ENCODE assay signal across 8 cellular contexts in the genomic region with DNA sequence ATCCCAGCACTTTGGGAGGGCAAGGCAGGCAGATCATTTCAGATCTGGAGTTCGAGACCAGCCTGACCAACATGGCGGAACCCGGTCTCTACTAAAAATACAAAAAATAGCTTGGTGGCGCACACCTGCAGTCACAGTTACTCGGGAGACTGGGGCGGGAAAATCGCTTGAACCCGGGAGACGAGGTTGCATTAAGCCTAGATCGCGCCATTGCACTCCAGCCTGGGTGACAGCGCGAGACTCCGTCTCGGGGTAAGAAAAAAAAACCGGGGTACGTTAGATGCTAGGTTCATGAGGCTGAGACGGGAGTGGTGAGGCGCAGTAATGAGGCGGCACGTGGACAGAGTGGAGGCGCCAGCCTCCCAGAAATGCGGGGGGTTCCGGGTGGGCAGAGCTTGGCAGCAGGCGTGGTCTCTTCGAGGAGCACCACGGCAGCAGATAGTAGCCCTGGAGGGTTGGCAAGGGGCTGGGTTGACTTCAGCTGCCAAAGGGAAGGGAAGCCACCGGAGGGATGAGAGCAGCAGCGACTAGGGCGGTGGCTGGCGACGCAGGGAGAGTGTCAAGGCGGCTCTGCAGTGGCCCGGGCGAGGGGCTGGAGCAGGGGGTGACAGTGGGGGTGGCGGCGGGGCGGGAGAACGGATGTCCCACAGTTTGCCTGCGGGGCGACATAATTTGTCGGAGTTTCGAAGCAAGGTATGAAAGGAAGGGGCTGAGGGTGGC. TPM values are rescaled to one million over a fixed set of nuclear protein-coding genes. Genes with fewer than 3 reads are reported as not detected.
DNase-seq lines count a peak whose midpoint lies in the region; ATAC-seq and TF ChIP-seq lines count a peak whose summit lies in the region.

No MANE protein-coding gene starts in this region.

- TF ChIP-seq CTCF in kidney epithelial cell (IDR thresholded peaks at IDR 0.05; ENCODE audit: insufficient read depth, low read length, poor library complexity, severe bottlenecking) (no peak), testis (IDR thresholded peaks at IDR 0.05) (no peak)

- H3K36me3 Mint-ChIP-seq in activated naive CD8-positive, alpha-beta T cell treated with anti-CD3 and anti-CD28 coated beads, Interleukin-2, amount 10 ng/mL, durations not matched to agents 7 days and 5 days: peaks cover 13% of the 10 kb centered on the region

- peak overlapping the region; percentile 86 for H3K4me3 ChIP-seq in kidney epithelial cell (ENCODE audit: low read depth, low read length)
- peak overlapping the region; percentile 95 to 98 for H3K4me3 ChIP-seq in testis

- peaks cover 14% of the 10 kb centered on the region for H3K4me1 ChIP-seq in testis

- POLR2A ChIA-PET in activated naive CD8-positive, alpha-beta T cell treated with anti-CD3 and anti-CD28 coated beads, Interleukin-2, amount 10 ng/mL, durations not matched to agents 7 days and 5 days (lab: Charles Lee): interaction anchor here (1.0 to 4.5 kb wide), 6 partner anchors 8 to 32 kb away, joined by 3 to 32 read pairs (median 4); partner anchors contain the start of genes AURKAIP1 and CCNL2

- intact Hi-C loops in testis (cut with DNase I; ENCODE audit: low total_unique reads): no loop called here

- peak; percentile 30 for DNase-seq in activated CD4-positive, alpha-beta T cell treated with anti-CD3 and anti-CD28 coated beads for 48 hours
- no peak for DNase-seq in activated CD4-positive, alpha-beta T cell treated with anti-CD3 and anti-CD28 coated beads for 1 hour
- no peak for DNase-seq in activated naive CD8-positive, alpha-beta T cell treated with anti-CD3 and anti-CD28 coated beads, Interleukin-2, amount 10 ng/mL, durations not matched to agents 7 days and 5 days
- DNase-seq in kidney epithelial cell (ENCODE audit: low read depth): no peak
- DNase-seq in testis: no peak
- no peak for DNase-seq in HuH-7.5 (ENCODE audit: low spot score)

- H3K4me3 Mint-ChIP-seq in activated naive CD8-positive, alpha-beta T cell treated with anti-CD3 and anti-CD28 coated beads, Interleukin-2, amount 10 ng/mL, durations not matched to agents 7 days and 5 days: peak overlapping the region; percentile 93

- peaks cover 23% of the 10 kb centered on the region for H3K4me1 Mint-ChIP-seq in activated naive CD8-positive, alpha-beta T cell treated with anti-CD3 and anti-CD28 coated beads, Interleukin-2, amount 10 ng/mL, durations not matched to agents 7 days and 5 days

- H3K9me3 Mint-ChIP-seq in activated naive CD8-positive, alpha-beta T cell treated with anti-CD3 and anti-CD28 coated beads, Interleukin-2, amount 10 ng/mL, durations not matched to agents 7 days and 5 days: no peaks in the 10 kb centered on the region

- 19 to 31% methylated on average over 42 to 43 of the region's 43 CpGs for WGBS in testis, 2 donors

- H3K36me3 ChIP-seq in kidney epithelial cell (ENCODE audit: control insufficient read depth, insufficient read depth, low read length) (peaks cover 5% of the 10 kb centered on the region), testis (ENCODE audit: low read depth, missing control alignments) (no peaks in the 10 kb centered on the region)

- H3K27ac ChIP-seq in testis: peak overlapping the region; percentile 74 to 86

- no peak for ATAC-seq in activated naive CD8-positive, alpha-beta T cell treated with anti-CD3 and anti-CD28 coated beads, Interleukin-2, amount 10 ng/mL, durations not matched to agents 7 days and 5 days (ENCODE audit: low read depth)
- no peak for ATAC-seq in GM21390 (IDR thresholded peaks at IDR 0.05; ENCODE audit: unreplicated experiment)
- no peak for ATAC-seq in GM18909 (IDR thresholded peaks at IDR 0.05; ENCODE audit: poor library complexity, unreplicated experiment)

- H3K27me3 Mint-ChIP-seq in activated naive CD8-positive, alpha-beta T cell treated with anti-CD3 and anti-CD28 coated beads, Interleukin-2, amount 10 ng/mL, durations not matched to agents 7 days and 5 days: no peaks in the 10 kb centered on the region

- H3K27ac Mint-ChIP-seq in activated naive CD8-positive, alpha-beta T cell treated with anti-CD3 and anti-CD28 coated beads, Interleukin-2, amount 10 ng/mL, durations not matched to agents 7 days and 5 days: peak overlapping the region; percentile 95

- TF ChIP-seq POLR2A in testis (IDR thresholded peaks at IDR 0.05): no peak

- H3K9me3 ChIP-seq in testis: no peaks in the 10 kb centered on the region

- H3K27me3 ChIP-seq in kidney epithelial cell (ENCODE audit: control insufficient read depth, insufficient read depth, low read length): no peaks in the 10 kb centered on the region
- no peaks in the 10 kb centered on the region for H3K27me3 ChIP-seq in testis

RNA-seq across cellular contexts. Expression of gene MRPL20, which starts 0.8 kb away (rescaled TPM):
- 100 to 1,000 TPM in 1 of 2 experiments, 10 to 100 TPM in 1; 98.6 to 101 TPM for total RNA-seq in activated naive CD8-positive, alpha-beta T cell treated with anti-CD3 and anti-CD28 coated beads, Interleukin-2, amount 10 ng/mL, durations not matched to agents 7 days and 5 days
- total RNA-seq in kidney epithelial cell (134 and 159 TPM in 2 replicates), testis (100 to 1,000 TPM; 104 to 123 TPM)
- polyA plus RNA-seq in testis (ENCODE audit: insufficient read depth, low read depth, low replicate concordance): 110 TPM

RNA-seq across cellular contexts. Expression of gene CCNL2, which starts 7.1 kb away (rescaled TPM):
- total RNA-seq in activated naive CD8-positive, alpha-beta T cell treated with anti-CD3 and anti-CD28 coated beads, Interleukin-2, amount 10 ng/mL, durations not matched to agents 7 days and 5 days: 100 to 1,000 TPM; 201 to 211 TPM
- total RNA-seq in kidney epithelial cell: 134 and 136 TPM in 2 replicates
- 100 to 1,000 TPM; 204 to 209 TPM for total RNA-seq in testis
- 90.9 TPM for polyA plus RNA-seq in testis (ENCODE audit: insufficient read depth, low read depth, low replicate concordance)

RNA-seq across cellular contexts. Expression of gene ANKRD65, which starts 14.8 kb away (rescaled TPM):
- total RNA-seq in activated naive CD8-positive, alpha-beta T cell treated with anti-CD3 and anti-CD28 coated beads, Interleukin-2, amount 10 ng/mL, durations not matched to agents 7 days and 5 days: not detected
- 1.4 and 1.6 TPM in 2 replicates for total RNA-seq in kidney epithelial cell
- 10 to 100 TPM; 10.4 to 14.7 TPM for total RNA-seq in testis
- polyA plus RNA-seq in testis (ENCODE audit: insufficient read depth, low read depth, low replicate concordance): 10.0 TPM

RNA-seq across cellular contexts. Expression of gene VWA1, which starts 29.2 kb away (rescaled TPM):
- total RNA-seq in activated naive CD8-positive, alpha-beta T cell treated with anti-CD3 and anti-CD28 coated beads, Interleukin-2, amount 10 ng/mL, durations not matched to agents 7 days and 5 days: under 1 TPM; 0.36 to 0.85 TPM
- total RNA-seq in kidney epithelial cell: 27.6 and 28.3 TPM in 2 replicates
- 10 to 100 TPM; 64.0 to 90.6 TPM for total RNA-seq in testis
- 46.6 TPM for polyA plus RNA-seq in testis (ENCODE audit: insufficient read depth, low read depth, low replicate concordance)

RNA-seq across cellular contexts. Expression of gene AURKAIP1, which starts 31.3 kb away (rescaled TPM):
- 10 to 100 TPM; 87.3 to 97.1 TPM for total RNA-seq in activated naive CD8-positive, alpha-beta T cell treated with anti-CD3 and anti-CD28 coated beads, Interleukin-2, amount 10 ng/mL, durations not matched to agents 7 days and 5 days
- total RNA-seq in kidney epithelial cell (201 and 204 TPM in 2 replicates), testis (100 to 1,000 TPM; 224 to 328 TPM)
- polyA plus RNA-seq in testis (ENCODE audit: insufficient read depth, low read depth, low replicate concordance): 313 TPM
